27 cellular contexts compared by ENCODE assay signal in genomic region chr6:51768087-51768486, GRCh38.
"Had no signal": no experiment of that assay in that cellular context is flagged by ENCODE, and none has a peak within 500 bp of the region (broad histone marks: within the 10 kb centered on the region; RNA-seq: fewer than 3 reads in every experiment).

No MANE protein-coding gene starts in this region.

- H3K9me3 ChIP-seq: ascending aorta had no signal

- H3K4me1 ChIP-seq: ascending aorta had no signal

- DNase-seq: activated B cell treated with CpG ODN at 0.5 μM for 24 hours; activated CD4-positive, alpha-beta memory T cell treated with anti-CD3 and anti-CD28 coated beads for 36 hours; activated CD4-positive, alpha-beta T cell treated with anti-CD3 and anti-CD28 coated beads for 4 hours; activated CD4-positive, alpha-beta T cell treated with anti-CD3 and anti-CD28 coated beads, Interleukin-2, amount 10 ng/mL, durations not matched to agents 24 days and 14 days; activated CD4-positive, alpha-beta T cell treated with anti-CD3 and anti-CD28 coated beads, Interleukin-2, amount 50 U/mL, for 1 hour; activated CD4-positive, alpha-beta T cell treated with anti-CD3 and anti-CD28 coated beads, Interleukin-2, amount 50 U/mL, for 4 hours; activated CD4-positive, CD25-positive, alpha-beta regulatory T cell treated with anti-CD3 and anti-CD28 coated beads, Interleukin-2, amount 50 U/mL, for 72 hours; activated CD8-positive, alpha-beta memory T cell treated with anti-CD3 and anti-CD28 coated beads, Interleukin-2, amount 10 ng/mL, durations not matched to agents 7 days and 5 days; activated CD8-positive, alpha-beta memory T cell treated with anti-CD3 and anti-CD28 coated beads, Interleukin-2, amount 50 U/mL, for 48 hours; activated CD8-positive, alpha-beta T cell treated with anti-CD3 and anti-CD28 coated beads for 36 hours; activated effector memory CD4-positive, alpha-beta T cell treated with Interleukin-2 at 50 U/mL for 16 hours; activated gamma-delta T cell; activated naive CD4-positive, alpha-beta T cell treated with anti-CD3 and anti-CD28 coated beads, Interleukin-2, amount 10 ng/mL, durations not matched to agents 7 days and 5 days; activated naive CD4-positive, alpha-beta T cell treated with Interleukin-2 at 50 U/mL for 16 hours; activated naive CD8-positive, alpha-beta T cell treated with anti-CD3 and anti-CD28 coated beads, Interleukin-2, amount 10 ng/mL, durations not matched to agents 7 days and 5 days; activated naive CD8-positive, alpha-beta T cell treated with anti-CD3 and anti-CD28 coated beads, Interleukin-2, amount 50 U/mL, for 24 hours; activated T-cell treated with anti-CD3 and anti-CD28 coated beads, Interleukin-2, amount 50 U/mL, for 24 hours; activated T-cell treated with anti-CD3 and anti-CD28 coated beads, Interleukin-2, amount 50 U/mL, for 48 hours; amygdala; anterior cingulate cortex; central memory CD4-positive, alpha-beta T cell; T-helper 1 cell; T-helper 2 cell; T-helper 9 cell had no signal

- H3K27ac ChIP-seq: ascending aorta, VCaP had no signal

- FAIRE-seq: TTC549 had no signal

- H3K36me3 ChIP-seq: ascending aorta had no signal

- H3K27me3 ChIP-seq: ascending aorta had no signal

- ATAC-seq: activated CD8-positive, alpha-beta memory T cell treated with anti-CD3 and anti-CD28 coated beads, Interleukin-2, amount 10 ng/mL, durations not matched to agents 7 days and 5 days; activated CD8-positive, alpha-beta T cell treated with anti-CD3 and anti-CD28 coated beads for 36 hours; activated naive CD8-positive, alpha-beta T cell treated with anti-CD3 and anti-CD28 coated beads, Interleukin-2, amount 50 U/mL, for 24 hours had no signal

- H3K4me3 ChIP-seq: ascending aorta had no signal
